In the genomic region with DNA sequence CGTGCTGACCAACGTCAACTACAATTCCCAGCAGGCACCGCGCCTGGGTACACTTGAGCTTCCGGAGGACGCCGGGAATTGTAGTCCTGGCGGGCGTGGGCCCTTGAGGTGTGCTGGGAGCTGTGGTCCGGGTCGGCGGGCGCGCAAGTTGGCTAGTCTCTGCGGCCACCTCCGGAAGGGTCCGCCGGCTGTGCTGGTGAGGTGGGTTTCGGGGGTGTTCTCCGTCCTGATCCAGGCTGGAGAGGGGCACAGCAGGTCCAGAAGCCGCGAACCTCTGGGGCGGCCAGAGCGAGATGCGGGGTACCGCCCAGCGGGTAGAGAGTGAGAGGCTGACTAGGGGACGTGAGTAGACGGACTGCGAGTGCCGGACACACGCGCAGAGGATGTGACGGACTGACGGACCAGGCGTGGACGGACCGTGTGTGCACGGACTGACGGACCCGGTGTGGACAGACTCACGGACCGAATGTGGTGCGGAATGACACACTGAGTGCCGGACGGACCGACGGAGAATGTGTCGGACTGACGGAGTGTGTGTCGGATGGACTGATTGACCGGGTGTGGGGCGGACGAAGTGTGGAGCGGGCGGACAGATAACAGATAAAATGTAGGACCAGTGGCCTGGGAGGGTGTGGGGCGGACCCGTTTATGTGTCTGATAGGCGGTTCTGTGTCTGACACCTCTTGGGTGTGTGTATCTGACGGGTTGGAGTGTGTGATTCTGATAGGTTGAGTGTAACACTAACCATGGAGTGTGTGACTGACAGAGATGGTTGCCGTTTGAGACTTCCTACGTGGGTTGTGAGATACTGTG, we compare ENCODE assay signal across 1 cellular context.
TF ChIP-seq lines count a peak whose summit lies in the region.

Gene ZSCAN22, plus strand, starts transcription at position 81 of the 813 bp plus-strand sequence. CDS start 7,809 bp downstream, outside the sequence.

TF ChIP-seq in K562, 482 proteins besides CTCF, POLR2A, EP300 and RAD21 (continued from another document and continues in another):
- TF ChIP-seq ZBTB49 (CRISPR knock-in tag; IDR thresholded peaks at IDR 0.05; ENCODE audit: borderline replicate concordance) (no peak), CCAR2 (IDR thresholded peaks at IDR 0.05; ENCODE audit: low read depth, low read length) (no peak), HNRNPK (IDR thresholded peaks at IDR 0.05; ENCODE audit: low read depth, low read length, poor library complexity, severe bottlenecking) (no peak), ZNF184 (CRISPR knock-in tag; IDR thresholded peaks at IDR 0.05) (no peak), ELF4 (CRISPR knock-in tag; IDR thresholded peaks at IDR 0.05) (no peak; the same call in 1 of the 2 replicates), ZNF79 (CRISPR knock-in tag; IDR thresholded peaks at IDR 0.05; ENCODE audit: low read depth) (no peak), TEAD1 (CRISPR knock-in tag; IDR thresholded peaks at IDR 0.05) (peak in 1 of 2 experiments; percentile 84; a peak in 1 of 4 replicates), HDGF (IDR thresholded peaks at IDR 0.05) (peak; percentile 80; the same call in 1 of the 2 replicates), ZBTB17 (CRISPR knock-in tag; IDR thresholded peaks at IDR 0.05) (peak; percentile 75), ZNF174 (CRISPR knock-in tag; IDR thresholded peaks at IDR 0.05) (peak; percentile 66; the same call in 1 of the 2 replicates), SMAD3 (CRISPR knock-in tag; conservative IDR thresholded peaks at IDR 0.05) (no peak), ADNP (tag; IDR thresholded peaks at IDR 0.05) (no peak), CBFA2T2 (conservative IDR thresholded peaks at IDR 0.05) (no peak), CHCHD3 (CRISPR knock-in tag; IDR thresholded peaks at IDR 0.05) (no peak), ARID3B (CRISPR knock-in tag; IDR thresholded peaks at IDR 0.05; ENCODE audit: borderline replicate concordance) (no peak), SP2 (IDR thresholded peaks at IDR 0.05; ENCODE audit: extremely low read depth, low read depth, low read length, poor library complexity, severe bottlenecking) (no peak), PRPF4 (IDR thresholded peaks at IDR 0.05; ENCODE audit: insufficient read depth, low read depth, low read length, poor library complexity, severe bottlenecking) (no peak), PRMT5 (CRISPR knock-in tag; IDR thresholded peaks at IDR 0.05) (no peak), BDP1 (IDR thresholded peaks at IDR 0.05; ENCODE audit: insufficient read depth, insufficient read length) (no peak), ATF1 (CRISPR knock-in tag; IDR thresholded peaks at IDR 0.05) (peak; percentile 75), ATF1 (tag; IDR thresholded peaks at IDR 0.05) (peak; percentile 99), NKRF (IDR thresholded peaks at IDR 0.05; ENCODE audit: borderline replicate concordance) (peak; percentile 91), ZC3H11A (IDR thresholded peaks at IDR 0.05; ENCODE audit: low read depth, low read length) (no peak; the same call in 1 of the 2 replicates), L3MBTL2 (IDR thresholded peaks at IDR 0.05) (peak; percentile 64), YBX1 (IDR thresholded peaks at IDR 0.05) (no peak), ZNF347 (CRISPR knock-in tag; IDR thresholded peaks at IDR 0.05; ENCODE audit: low read depth) (no peak), ZNF589 (CRISPR knock-in tag; IDR thresholded peaks at IDR 0.05; ENCODE audit: low read depth) (peak; percentile 75; the same call in 1 of the 2 replicates), ZNF77 (CRISPR knock-in tag; IDR thresholded peaks at IDR 0.05) (no peak), ERF (CRISPR knock-in tag; IDR thresholded peaks at IDR 0.05) (peak; percentile 66; the same call in 1 of the 2 replicates), DIDO1 (tag; IDR thresholded peaks at IDR 0.05; ENCODE audit: low read depth) (peak; percentile 96), FOXJ2 (tag; IDR thresholded peaks at IDR 0.05) (peak; percentile 91), E2F3 (CRISPR knock-in tag; IDR thresholded peaks at IDR 0.05) (no peak), ZNF143 (CRISPR knock-in tag; IDR thresholded peaks at IDR 0.05) (peak; percentile 99), HOXB6 (CRISPR knock-in tag; IDR thresholded peaks at IDR 0.05; ENCODE audit: borderline replicate concordance) (no peak), BMI1 (IDR thresholded peaks at IDR 0.05; ENCODE audit: low read length) (no peak), HCFC1 (IDR thresholded peaks at IDR 0.05; ENCODE audit: low read depth, low read length) (peak; percentile 93), BRD4 (IDR thresholded peaks at IDR 0.05) (no peak), SIRT6 (IDR thresholded peaks at IDR 0.05; ENCODE audit: low read depth, low read length) (no peak)
- TF ChIP-seq, protein P1, sequence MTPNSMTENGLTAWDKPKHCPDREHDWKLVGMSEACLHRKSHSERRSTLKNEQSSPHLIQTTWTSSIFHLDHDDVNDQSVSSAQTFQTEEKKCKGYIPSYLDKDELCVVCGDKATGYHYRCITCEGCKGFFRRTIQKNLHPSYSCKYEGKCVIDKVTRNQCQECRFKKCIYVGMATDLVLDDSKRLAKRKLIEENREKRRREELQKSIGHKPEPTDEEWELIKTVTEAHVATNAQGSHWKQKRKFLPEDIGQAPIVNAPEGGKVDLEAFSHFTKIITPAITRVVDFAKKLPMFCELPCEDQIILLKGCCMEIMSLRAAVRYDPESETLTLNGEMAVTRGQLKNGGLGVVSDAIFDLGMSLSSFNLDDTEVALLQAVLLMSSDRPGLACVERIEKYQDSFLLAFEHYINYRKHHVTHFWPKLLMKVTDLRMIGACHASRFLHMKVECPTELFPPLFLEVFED (CRISPR knock-in tag; conservative IDR thresholded peaks at IDR 0.05), result no peak
- TF ChIP-seq, protein P2, sequence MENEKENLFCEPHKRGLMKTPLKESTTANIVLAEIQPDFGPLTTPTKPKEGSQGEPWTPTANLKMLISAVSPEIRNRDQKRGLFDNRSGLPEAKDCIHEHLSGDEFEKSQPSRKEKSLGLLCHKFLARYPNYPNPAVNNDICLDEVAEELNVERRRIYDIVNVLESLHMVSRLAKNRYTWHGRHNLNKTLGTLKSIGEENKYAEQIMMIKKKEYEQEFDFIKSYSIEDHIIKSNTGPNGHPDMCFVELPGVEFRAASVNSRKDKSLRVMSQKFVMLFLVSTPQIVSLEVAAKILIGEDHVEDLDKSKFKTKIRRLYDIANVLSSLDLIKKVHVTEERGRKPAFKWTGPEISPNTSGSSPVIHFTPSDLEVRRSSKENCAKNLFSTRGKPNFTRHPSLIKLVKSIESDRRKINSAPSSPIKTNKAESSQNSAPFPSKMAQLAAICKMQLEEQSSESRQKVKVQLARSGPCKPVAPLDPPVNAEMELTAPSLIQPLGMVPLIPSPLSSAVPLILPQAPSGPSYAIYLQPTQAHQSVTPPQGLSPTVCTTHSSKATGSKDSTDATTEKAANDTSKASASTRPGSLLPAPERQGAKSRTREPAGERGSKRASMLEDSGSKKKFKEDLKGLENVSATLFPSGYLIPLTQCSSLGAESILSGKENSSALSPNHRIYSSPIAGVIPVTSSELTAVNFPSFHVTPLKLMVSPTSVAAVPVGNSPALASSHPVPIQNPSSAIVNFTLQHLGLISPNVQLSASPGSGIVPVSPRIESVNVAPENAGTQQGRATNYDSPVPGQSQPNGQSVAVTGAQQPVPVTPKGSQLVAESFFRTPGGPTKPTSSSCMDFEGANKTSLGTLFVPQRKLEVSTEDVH (IDR thresholded peaks at IDR 0.05; ENCODE audit: low read depth, partially characterized antibody), result peak; percentile 78
- TF ChIP-seq, protein P3, sequence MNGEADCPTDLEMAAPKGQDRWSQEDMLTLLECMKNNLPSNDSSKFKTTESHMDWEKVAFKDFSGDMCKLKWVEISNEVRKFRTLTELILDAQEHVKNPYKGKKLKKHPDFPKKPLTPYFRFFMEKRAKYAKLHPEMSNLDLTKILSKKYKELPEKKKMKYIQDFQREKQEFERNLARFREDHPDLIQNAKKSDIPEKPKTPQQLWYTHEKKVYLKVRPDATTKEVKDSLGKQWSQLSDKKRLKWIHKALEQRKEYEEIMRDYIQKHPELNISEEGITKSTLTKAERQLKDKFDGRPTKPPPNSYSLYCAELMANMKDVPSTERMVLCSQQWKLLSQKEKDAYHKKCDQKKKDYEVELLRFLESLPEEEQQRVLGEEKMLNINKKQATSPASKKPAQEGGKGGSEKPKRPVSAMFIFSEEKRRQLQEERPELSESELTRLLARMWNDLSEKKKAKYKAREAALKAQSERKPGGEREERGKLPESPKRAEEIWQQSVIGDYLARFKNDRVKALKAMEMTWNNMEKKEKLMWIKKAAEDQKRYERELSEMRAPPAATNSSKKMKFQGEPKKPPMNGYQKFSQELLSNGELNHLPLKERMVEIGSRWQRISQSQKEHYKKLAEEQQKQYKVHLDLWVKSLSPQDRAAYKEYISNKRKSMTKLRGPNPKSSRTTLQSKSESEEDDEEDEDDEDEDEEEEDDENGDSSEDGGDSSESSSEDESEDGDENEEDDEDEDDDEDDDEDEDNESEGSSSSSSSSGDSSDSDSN (IDR thresholded peaks at IDR 0.05; ENCODE audit: borderline replicate concordance in 1 of 2, low read depth in 2 of 2, low read length in 2 of 2), result peak; percentile 96 to 97
- TF ChIP-seq, protein P4, sequence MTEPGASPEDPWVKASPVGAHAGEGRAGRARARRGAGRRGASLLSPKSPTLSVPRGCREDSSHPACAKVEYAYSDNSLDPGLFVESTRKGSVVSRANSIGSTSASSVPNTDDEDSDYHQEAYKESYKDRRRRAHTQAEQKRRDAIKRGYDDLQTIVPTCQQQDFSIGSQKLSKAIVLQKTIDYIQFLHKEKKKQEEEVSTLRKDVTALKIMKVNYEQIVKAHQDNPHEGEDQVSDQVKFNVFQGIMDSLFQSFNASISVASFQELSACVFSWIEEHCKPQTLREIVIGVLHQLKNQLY (CRISPR knock-in tag; conservative IDR thresholded peaks at IDR 0.05), result no peak
- TF ChIP-seq, protein P5, sequence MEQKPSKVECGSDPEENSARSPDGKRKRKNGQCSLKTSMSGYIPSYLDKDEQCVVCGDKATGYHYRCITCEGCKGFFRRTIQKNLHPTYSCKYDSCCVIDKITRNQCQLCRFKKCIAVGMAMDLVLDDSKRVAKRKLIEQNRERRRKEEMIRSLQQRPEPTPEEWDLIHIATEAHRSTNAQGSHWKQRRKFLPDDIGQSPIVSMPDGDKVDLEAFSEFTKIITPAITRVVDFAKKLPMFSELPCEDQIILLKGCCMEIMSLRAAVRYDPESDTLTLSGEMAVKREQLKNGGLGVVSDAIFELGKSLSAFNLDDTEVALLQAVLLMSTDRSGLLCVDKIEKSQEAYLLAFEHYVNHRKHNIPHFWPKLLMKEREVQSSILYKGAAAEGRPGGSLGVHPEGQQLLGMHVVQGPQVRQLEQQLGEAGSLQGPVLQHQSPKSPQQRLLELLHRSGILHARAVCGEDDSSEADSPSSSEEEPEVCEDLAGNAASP (IDR thresholded peaks at IDR 0.05), result no peak
